In genomic region chr10:121368347-121369025, GRCh38 we compare ENCODE assay signal across 2 cellular contexts.
TF ChIP-seq lines count a peak whose summit lies in the region.

No MANE protein-coding gene starts in this region.

TF ChIP-seq in GM12878, 131 proteins besides CTCF, POLR2A, EP300 and RAD21:
- TF ChIP-seq CUX1 (IDR thresholded peaks at IDR 0.05; ENCODE audit: insufficient replicate concordance, low read depth, low read length) (no peak), POU2F2 (IDR thresholded peaks at IDR 0.05; ENCODE audit: borderline replicate concordance, low read depth, low read length) (no peak), SKIL (IDR thresholded peaks at IDR 0.05; ENCODE audit: low read depth, poor library complexity, severe bottlenecking) (no peak), SMAD1 (IDR thresholded peaks at IDR 0.05; ENCODE audit: low read depth, partially characterized antibody) (no peak), DPF2 (IDR thresholded peaks at IDR 0.05) (no peak), CBX5 (IDR thresholded peaks at IDR 0.05; ENCODE audit: low read depth) (no peak), ZNF217 (IDR thresholded peaks at IDR 0.05) (no peak), CREB1 (IDR thresholded peaks at IDR 0.05; ENCODE audit: low read depth) (no peak), TBL1XR1 (IDR thresholded peaks at IDR 0.05; ENCODE audit: low read depth, low read length) (no peak), NFIC (IDR thresholded peaks at IDR 0.05; ENCODE audit: low read depth, low read length) (no peak), TCF3 (IDR thresholded peaks at IDR 0.05; ENCODE audit: borderline replicate concordance, insufficient read depth, low read depth, low read length) (no peak), PML (IDR thresholded peaks at IDR 0.05; ENCODE audit: low read length) (no peak), NBN (IDR thresholded peaks at IDR 0.05) (no peak), ELK1 (IDR thresholded peaks at IDR 0.05; ENCODE audit: low read depth, low read length) (no peak), CHD2 (IDR thresholded peaks at IDR 0.05; ENCODE audit: borderline replicate concordance, low read depth, low read length) (no peak), PAX8 (IDR thresholded peaks at IDR 0.05) (no peak), ZNF24 (IDR thresholded peaks at IDR 0.05) (no peak), STAT3 (IDR thresholded peaks at IDR 0.05; ENCODE audit: low read depth, low read length) (no peak), IRF4 (IDR thresholded peaks at IDR 0.05; ENCODE audit: low read depth, low read length) (no peak)

TF ChIP-seq in HepG2, 621 proteins besides CTCF, POLR2A, EP300 and RAD21 (continued from another document and continues in another):
- TF ChIP-seq ZNF337 (CRISPR knock-in tag; IDR thresholded peaks at IDR 0.05; ENCODE audit: borderline replicate concordance, low read depth) (no peak), ZFP36 (IDR thresholded peaks at IDR 0.05; ENCODE audit: borderline replicate concordance, low read depth, low read length, partially characterized antibody) (no peak), ZNF747 (CRISPR knock-in tag; IDR thresholded peaks at IDR 0.05; ENCODE audit: borderline replicate concordance) (no peak), ZNF331 (CRISPR knock-in tag; IDR thresholded peaks at IDR 0.05) (peak; percentile 55; the same call in 1 of the 2 replicates), ZNF564 (CRISPR knock-in tag; IDR thresholded peaks at IDR 0.05) (no peak), CHCHD3 (CRISPR knock-in tag; IDR thresholded peaks at IDR 0.05) (no peak), ELF3 (CRISPR knock-in tag; IDR thresholded peaks at IDR 0.05) (no peak), ESRRA (CRISPR knock-in tag; IDR thresholded peaks at IDR 0.05; ENCODE audit: low read depth) (no peak), CSRNP1 (CRISPR knock-in tag; IDR thresholded peaks at IDR 0.05) (no peak), ZNF777 (CRISPR knock-in tag; IDR thresholded peaks at IDR 0.05) (no peak), ZNF232 (CRISPR knock-in tag; IDR thresholded peaks at IDR 0.05; ENCODE audit: borderline replicate concordance) (no peak), SALL1 (CRISPR knock-in tag; IDR thresholded peaks at IDR 0.05) (peak; percentile 46; the same call in 1 of the 2 replicates), EEA1 (CRISPR knock-in tag; IDR thresholded peaks at IDR 0.05; ENCODE audit: borderline replicate concordance) (no peak), HNF4G (IDR thresholded peaks at IDR 0.05; ENCODE audit: borderline replicate concordance, low read depth, low read length) (no peak), HNF4G (CRISPR knock-in tag; IDR thresholded peaks at IDR 0.05; ENCODE audit: borderline replicate concordance, low read depth) (no peak), PAXIP1 (CRISPR knock-in tag; conservative IDR thresholded peaks at IDR 0.05) (0 out of 2 replicates have a peak, but pooled peaks have one; percentile 15), FOXM1 (CRISPR knock-in tag; IDR thresholded peaks at IDR 0.05) (no peak), MAFK (conservative IDR thresholded peaks at IDR 0.05 in 1 of 2, IDR thresholded peaks at IDR 0.05 in 1 of 2; ENCODE audit: low read length in 2 of 2) (peak; percentile 60 to 70), ZNF672 (CRISPR knock-in tag; IDR thresholded peaks at IDR 0.05) (no peak), NBN (conservative IDR thresholded peaks at IDR 0.05) (no peak), ZNF768 (CRISPR knock-in tag; IDR thresholded peaks at IDR 0.05) (no peak), FOXA1 (IDR thresholded peaks at IDR 0.05) (no peak), FOXA1 (CRISPR knock-in tag; IDR thresholded peaks at IDR 0.05) (peak; percentile 67), TSC22D2 (CRISPR knock-in tag; IDR thresholded peaks at IDR 0.05; ENCODE audit: borderline replicate concordance) (no peak), ZBTB37 (CRISPR knock-in tag; IDR thresholded peaks at IDR 0.05) (no peak), BHLHE40 (IDR thresholded peaks at IDR 0.05; ENCODE audit: low read length) (no peak), PAWR (CRISPR knock-in tag; IDR thresholded peaks at IDR 0.05; ENCODE audit: borderline replicate concordance) (no peak), TEF (CRISPR knock-in tag; IDR thresholded peaks at IDR 0.05) (no peak), ZNF10 (CRISPR knock-in tag; IDR thresholded peaks at IDR 0.05; ENCODE audit: borderline replicate concordance, low read depth) (no peak), DNMT1 (CRISPR knock-in tag; IDR thresholded peaks at IDR 0.05) (no peak), ZNF557 (CRISPR knock-in tag; IDR thresholded peaks at IDR 0.05) (no peak), ZIK1 (CRISPR knock-in tag; IDR thresholded peaks at IDR 0.05; ENCODE audit: borderline replicate concordance, low read depth) (no peak), THYN1 (CRISPR knock-in tag; IDR thresholded peaks at IDR 0.05; ENCODE audit: borderline replicate concordance, low read depth) (no peak), PRMT3 (CRISPR knock-in tag; IDR thresholded peaks at IDR 0.05; ENCODE audit: borderline replicate concordance, low read depth) (no peak), CBX5 (CRISPR knock-in tag; IDR thresholded peaks at IDR 0.05; ENCODE audit: borderline replicate concordance) (no peak), ZNF329 (CRISPR knock-in tag; IDR thresholded peaks at IDR 0.05; ENCODE audit: low read depth) (no peak), KLF6 (CRISPR knock-in tag; IDR thresholded peaks at IDR 0.05) (no peak), NFE2L2 (IDR thresholded peaks at IDR 0.05; ENCODE audit: low read length) (no peak), ZNF713 (CRISPR knock-in tag; IDR thresholded peaks at IDR 0.05) (no peak), SYNCRIP (IDR thresholded peaks at IDR 0.05; ENCODE audit: insufficient read depth, low read depth, low read length) (no peak), ZNF720 (CRISPR knock-in tag; IDR thresholded peaks at IDR 0.05) (no peak), ZBTB7A (CRISPR knock-in tag; IDR thresholded peaks at IDR 0.05) (no peak), ZNF770 (CRISPR knock-in tag; IDR thresholded peaks at IDR 0.05) (peak; percentile 57; the same call in 1 of the 2 replicates), HHEX (CRISPR knock-in tag; IDR thresholded peaks at IDR 0.05) (no peak), IKZF4 (CRISPR knock-in tag; IDR thresholded peaks at IDR 0.05; ENCODE audit: borderline replicate concordance, low read depth, not compliant biosample characterization) (no peak), SMAD9 (CRISPR knock-in tag; IDR thresholded peaks at IDR 0.05) (no peak), SAP130 (CRISPR knock-in tag; IDR thresholded peaks at IDR 0.05; ENCODE audit: low read depth) (no peak), ZNF12 (CRISPR knock-in tag; IDR thresholded peaks at IDR 0.05) (no peak), BCL6 (CRISPR knock-in tag; IDR thresholded peaks at IDR 0.05) (peak; percentile 58)
- TF ChIP-seq, protein P1, sequence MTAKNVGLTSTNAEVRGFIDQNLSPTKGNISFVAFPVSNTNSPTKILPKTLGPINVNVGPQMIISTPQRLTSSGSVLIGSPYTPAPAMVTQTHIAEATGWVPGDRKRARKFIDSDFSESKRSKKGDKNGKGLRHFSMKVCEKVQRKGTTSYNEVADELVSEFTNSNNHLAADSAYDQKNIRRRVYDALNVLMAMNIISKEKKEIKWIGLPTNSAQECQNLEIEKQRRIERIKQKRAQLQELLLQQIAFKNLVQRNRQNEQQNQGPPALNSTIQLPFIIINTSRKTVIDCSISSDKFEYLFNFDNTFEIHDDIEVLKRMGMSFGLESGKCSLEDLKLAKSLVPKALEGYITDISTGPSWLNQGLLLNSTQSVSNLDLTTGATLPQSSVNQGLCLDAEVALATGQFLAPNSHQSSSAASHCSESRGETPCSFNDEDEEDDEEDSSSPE (CRISPR knock-in tag; IDR thresholded peaks at IDR 0.05) = no peak
- TF ChIP-seq, protein P2, sequence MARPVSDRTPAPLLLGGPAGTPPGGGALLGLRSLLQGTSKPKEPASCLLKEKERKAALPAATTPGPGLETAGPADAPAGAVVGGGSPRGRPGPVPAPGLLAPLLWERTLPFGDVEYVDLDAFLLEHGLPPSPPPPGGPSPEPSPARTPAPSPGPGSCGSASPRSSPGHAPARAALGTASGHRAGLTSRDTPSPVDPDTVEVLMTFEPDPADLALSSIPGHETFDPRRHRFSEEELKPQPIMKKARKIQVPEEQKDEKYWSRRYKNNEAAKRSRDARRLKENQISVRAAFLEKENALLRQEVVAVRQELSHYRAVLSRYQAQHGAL (CRISPR knock-in tag; IDR thresholded peaks at IDR 0.05; ENCODE audit: not compliant biosample characterization) = no peak
- TF ChIP-seq, protein P3, sequence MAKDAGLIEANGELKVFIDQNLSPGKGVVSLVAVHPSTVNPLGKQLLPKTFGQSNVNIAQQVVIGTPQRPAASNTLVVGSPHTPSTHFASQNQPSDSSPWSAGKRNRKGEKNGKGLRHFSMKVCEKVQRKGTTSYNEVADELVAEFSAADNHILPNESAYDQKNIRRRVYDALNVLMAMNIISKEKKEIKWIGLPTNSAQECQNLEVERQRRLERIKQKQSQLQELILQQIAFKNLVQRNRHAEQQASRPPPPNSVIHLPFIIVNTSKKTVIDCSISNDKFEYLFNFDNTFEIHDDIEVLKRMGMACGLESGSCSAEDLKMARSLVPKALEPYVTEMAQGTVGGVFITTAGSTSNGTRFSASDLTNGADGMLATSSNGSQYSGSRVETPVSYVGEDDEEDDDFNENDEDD (CRISPR knock-in tag; IDR thresholded peaks at IDR 0.05; ENCODE audit: borderline replicate concordance) = no peak
